In genomic region chr2:46635442-46635841, GRCh38 we compare ENCODE assay signal across 25 cellular contexts.
"Had no signal": no experiment of that assay in that cellular context is flagged by ENCODE, and none has a peak within 500 bp of the region (broad histone marks: within the 10 kb centered on the region; RNA-seq: fewer than 3 reads in every experiment).

No MANE protein-coding gene starts in this region.

- H3K36me3 ChIP-seq: brain microvascular endothelial cell, cardiac muscle cell, MG63, SJSA1 had no signal

- H3K4me3 ChIP-seq: cardiac muscle cell, MG63, SJSA1 had no signal

- H3K27ac Mint-ChIP-seq: activated B cell treated with CpG ODN at 0.5 μM for 24 hours; activated CD4-positive, alpha-beta memory T cell treated with anti-CD3 and anti-CD28 coated beads for 36 hours; activated naive CD8-positive, alpha-beta T cell treated with anti-CD3 and anti-CD28 coated beads for 36 hours had no signal

- H3K4me3 Mint-ChIP-seq: activated B cell treated with CpG ODN at 0.5 μM for 24 hours; activated CD4-positive, alpha-beta memory T cell treated with anti-CD3 and anti-CD28 coated beads for 36 hours; activated CD4-positive, alpha-beta T cell treated with anti-CD3 and anti-CD28 coated beads, Interleukin-2, amount 10 ng/mL, durations not matched to agents 7 days and 5 days; activated naive CD4-positive, alpha-beta T cell treated with anti-CD3 and anti-CD28 coated beads, Interleukin-2, amount 10 ng/mL, durations not matched to agents 7 days and 5 days; activated naive CD8-positive, alpha-beta T cell treated with anti-CD3 and anti-CD28 coated beads for 36 hours; activated T-cell treated with anti-CD3 and anti-CD28 coated beads, Interleukin-2, amount 50 U/mL, for 4 hours; activated T-helper 17 cell treated with anti-CD3 and anti-CD28 coated beads, Interleukin-2, amount 50 U/mL, for 72 hours; T-helper 1 cell treated with Interleukin-12 subunit alpha and Interleukin-12 subunit beta and Interleukin-4 antibody, amounts not matched to agents 30 μg/mL and 1 μg/mL, for 36 hours had no signal

- H3K27me3 ChIP-seq: brain microvascular endothelial cell, cardiac muscle cell, MG63, SJSA1 had no signal

- H3K4me1 ChIP-seq: SJSA1 had no signal

- H3K27me3 Mint-ChIP-seq: activated B cell treated with CpG ODN at 0.5 μM for 24 hours; activated CD4-positive, alpha-beta memory T cell treated with anti-CD3 and anti-CD28 coated beads for 36 hours; activated CD4-positive, alpha-beta T cell treated with anti-CD3 and anti-CD28 coated beads, Interleukin-2, amount 10 ng/mL, durations not matched to agents 7 days and 5 days; activated naive CD4-positive, alpha-beta T cell treated with anti-CD3 and anti-CD28 coated beads, Interleukin-2, amount 10 ng/mL, durations not matched to agents 7 days and 5 days; activated naive CD8-positive, alpha-beta T cell treated with anti-CD3 and anti-CD28 coated beads for 36 hours; activated T-helper 17 cell treated with anti-CD3 and anti-CD28 coated beads, Interleukin-2, amount 50 U/mL, for 72 hours had no signal

- H3K9me3 ChIP-seq: SJSA1 had no signal

- H3K27ac ChIP-seq: brain microvascular endothelial cell, cardiac muscle cell, SJSA1 had no signal

- H3K9me3 Mint-ChIP-seq: activated B cell treated with CpG ODN at 0.5 μM for 24 hours; activated CD4-positive, alpha-beta memory T cell treated with anti-CD3 and anti-CD28 coated beads for 36 hours; activated CD4-positive, alpha-beta T cell treated with anti-CD3 and anti-CD28 coated beads, Interleukin-2, amount 10 ng/mL, durations not matched to agents 7 days and 5 days; activated naive CD4-positive, alpha-beta T cell treated with anti-CD3 and anti-CD28 coated beads, Interleukin-2, amount 10 ng/mL, durations not matched to agents 7 days and 5 days; activated naive CD8-positive, alpha-beta T cell treated with anti-CD3 and anti-CD28 coated beads for 36 hours; activated T-cell treated with anti-CD3 and anti-CD28 coated beads, Interleukin-2, amount 50 U/mL, for 4 hours; activated T-helper 17 cell treated with anti-CD3 and anti-CD28 coated beads, Interleukin-2, amount 50 U/mL, for 72 hours; T-helper 1 cell treated with Interleukin-12 subunit alpha and Interleukin-12 subunit beta and Interleukin-4 antibody, amounts not matched to agents 30 μg/mL and 1 μg/mL, for 36 hours had no signal

- DNase-seq: activated B cell treated with CpG ODN at 0.5 μM for 24 hours; activated CD4-positive, alpha-beta memory T cell treated with anti-CD3 and anti-CD28 coated beads for 36 hours; activated CD4-positive, alpha-beta T cell treated with anti-CD3 and anti-CD28 coated beads for 1 hour; activated CD8-positive, alpha-beta memory T cell treated with anti-CD3 and anti-CD28 coated beads for 24 hours; activated gamma-delta T cell treated with Interleukin-2 at 50 U/mL for 16 hours; activated naive CD4-positive, alpha-beta T cell treated with anti-CD3 and anti-CD28 coated beads, Interleukin-2, amount 10 ng/mL, durations not matched to agents 7 days and 5 days; activated naive CD8-positive, alpha-beta T cell treated with anti-CD3 and anti-CD28 coated beads for 36 hours; activated T-cell treated with anti-CD3 and anti-CD28 coated beads, Interleukin-2, amount 50 U/mL, for 4 hours; brain microvascular endothelial cell; cerebellar nuclear complex; MG63; MV-4-11; NCI-H1092 treated with DMSO at 0.1 percent for 48 hours; NCI-H1417 treated with DMSO at 0.1 percent for 48 hours; NCI-H1694; NCI-H2029 treated with DMSO at 0.1 percent for 48 hours; NCI-H69; NK-92 treated with Interleukin-12 subunit alpha and Interleukin-12 subunit beta, amount 100 ng/mL, for 24 hours; SHP77; T-helper 9 cell had no signal
